Comparison of ENCODE assay signal across 10 cellular contexts in genomic region chr14:100673085-100673806, GRCh38. TPM values are rescaled to one million over a fixed set of nuclear protein-coding genes. Genes with fewer than 3 reads are reported as not detected.
DNase-seq lines count a peak whose midpoint lies in the region; ATAC-seq and TF ChIP-seq lines count a peak whose summit lies in the region.
"Had no signal": no experiment of that assay in that cellular context is flagged by ENCODE, and none has a peak within 500 bp of the region (broad histone marks: within the 10 kb centered on the region; RNA-seq: fewer than 3 reads in every experiment).

No MANE protein-coding gene starts in this region.

- intact Hi-C loops in left colon (cut with DNase I, micrococcal nuclease): no loop called here
- intact Hi-C loops in spleen (cut with DNase I; ENCODE audit: low total_unique reads): no loop called here

- no peaks in the 10 kb centered on the region for H3K36me3 ChIP-seq in spleen

- WGBS in spleen, 5 donors: 20 to 32% (median 23%) methylated on average over 18 to 22 of the region's 22 CpGs

- H3K4me1 ChIP-seq in spleen: peaks cover 0 to 64% (median 40%) of the 10 kb centered on the region in 6 donors

- H3K9me3 ChIP-seq in spleen: no peaks in the 10 kb centered on the region
- H3K9me3 ChIP-seq: testis had no signal

- TF ChIP-seq POLR2A in spleen (IDR thresholded peaks at IDR 0.05): no peak

- peaks cover 0 to 89% (median 0%) of the 10 kb centered on the region in 7 donors for H3K27me3 ChIP-seq in spleen (replicated peaks in 1 of 7)
- H3K27me3 ChIP-seq: testis had no signal

- TF ChIP-seq CTCF in spleen (IDR thresholded peaks at IDR 0.05 in 8 of 11, conservative IDR thresholded peaks at IDR 0.05 in 3 of 11): no peak

- no peak overlapping the region for H3K4me3 ChIP-seq in spleen
- H3K4me3 ChIP-seq: testis had no signal

- ATAC-seq in left colon (peak; percentile 70), HG02642 (IDR thresholded peaks at IDR 0.05; ENCODE audit: poor library complexity, unreplicated experiment) (no peak), HG03521 (IDR thresholded peaks at IDR 0.05; ENCODE audit: unreplicated experiment) (no peak)
- ATAC-seq: esophagus mucosa had no signal

- no peak overlapping the region for H3K27ac ChIP-seq in spleen
- H3K27ac ChIP-seq: testis had no signal

- DNase-seq in COR-L47 (lab: John Stamatoyannopoulos, UW) (peak; percentile 99), NCI-H1105 treated with DMSO at 0.1 percent for 48 hours (lab: John Stamatoyannopoulos, UW) (peak; percentile 98), NCI-H748 treated with DMSO at 0.1 percent for 48 hours (lab: John Stamatoyannopoulos, UW) (peak; percentile 98), left colon (peak; percentile 83 to 86), spleen (no peak), Kasumi-1 (lab: John Stamatoyannopoulos, UW) (no peak)
- DNase-seq: testis had no signal

RNA-seq across cellular contexts. Expression of gene DLK1, which starts 53.4 kb away (rescaled TPM):
- not detected for total RNA-seq in left colon
- total RNA-seq in spleen: under 1 TPM in 3 of 7 donors, not detected in 4; 0.17 to 0.79 (median 0.38) TPM
- not detected for polyA plus RNA-seq in spleen

Comparison
In these comparisons a context has a peak if more than half of its experiments do, and no peak if none do; other contexts are left out.
1. DNase-seq: peak in COR-L47 (single experiment), NCI-H1105 treated with DMSO at 0.1 percent for 48 hours (single experiment), NCI-H748 treated with DMSO at 0.1 percent for 48 hours (single experiment) and left colon (2 of 2); none in spleen (single experiment) and Kasumi-1 (0 of 2).